22 cellular contexts compared by ENCODE assay signal in the genomic region with DNA sequence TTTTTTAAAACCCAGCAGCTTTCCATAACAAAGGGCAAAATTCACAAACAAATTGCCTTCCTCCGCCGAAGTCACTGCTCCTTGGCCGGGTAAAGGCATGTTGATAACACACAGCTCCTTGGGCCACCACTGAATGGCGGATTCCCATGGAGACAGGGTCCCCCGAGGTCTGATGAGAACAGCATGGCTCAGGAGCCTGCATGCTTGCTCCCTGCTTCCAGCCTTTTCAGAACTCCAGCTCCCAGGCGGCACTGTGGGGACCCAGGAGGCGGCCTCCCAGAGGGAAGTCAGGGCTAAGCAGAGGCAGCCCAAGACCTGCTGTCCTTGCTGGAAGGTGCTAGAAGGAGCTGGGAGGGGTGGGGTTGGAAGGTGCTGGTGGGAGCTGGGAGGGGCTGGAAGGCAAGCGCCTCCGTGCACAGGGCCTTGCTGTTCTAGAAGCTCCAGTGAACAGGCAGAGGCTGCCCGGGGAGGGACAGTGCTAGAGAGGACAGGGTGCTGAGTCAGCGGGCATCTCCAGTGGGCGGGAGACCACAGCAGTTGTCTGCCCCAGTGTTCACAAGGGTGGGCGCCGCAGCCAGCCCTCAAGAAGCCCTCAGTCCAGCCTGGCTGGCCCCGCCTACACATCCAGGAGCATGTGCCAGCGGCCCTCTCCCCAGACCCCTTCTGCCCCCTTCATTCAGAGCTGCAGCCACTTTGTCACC. TPM values are rescaled to one million over a fixed set of nuclear protein-coding genes. Genes with fewer than 3 reads are reported as not detected.
DNase-seq lines count a peak whose midpoint lies in the region; ATAC-seq and TF ChIP-seq lines count a peak whose summit lies in the region.
"Had no signal": no experiment of that assay in that cellular context is flagged by ENCODE, and none has a peak within 500 bp of the region (broad histone marks: within the 10 kb centered on the region; RNA-seq: fewer than 3 reads in every experiment).

No MANE protein-coding gene starts in this region.

- H3K27ac ChIP-seq in HUES48 (ENCODE audit: low read depth, low read length) (peak overlapping the region; percentile 42), neural cell (ENCODE audit: low read length) (peak overlapping the region; percentile 5), temporal lobe (ENCODE audit: low read depth, low read length) (peak overlapping the region; percentile 27), H9 (ENCODE audit: insufficient read length, low read depth, low read length) (no peak overlapping the region)
- H3K27ac ChIP-seq: RWPE1, SK-N-MC had no signal

- no CpG with 5 or more reads among the region's 16 CpGs for WGBS in H9 (ENCODE audit: extremely low coverage, insufficient read length, low lambda C conversion rate)

- no peak overlapping the region for H2AK5ac ChIP-seq in H9 (ENCODE audit: insufficient read length, low read length)

- H3K4me3 Mint-ChIP-seq in brain (peak overlapping the region in 2 of 5 experiments; percentile 41 to 71), H9 (no peak overlapping the region)
- H3K4me3 Mint-ChIP-seq: CD4-positive, CD25-positive, alpha-beta regulatory T cell had no signal

- no peak overlapping the region for H4K5ac ChIP-seq in H9 (ENCODE audit: insufficient read length, low read depth, low read length)

- H3K4ac ChIP-seq in H9 (ENCODE audit: low read depth, low read length): no peak overlapping the region

- DNase-seq in H9 (no peak), left colon (no peak), DMS114 treated with DMSO at 0.1 percent for 48 hours (lab: John Stamatoyannopoulos, UW; ENCODE audit: unreplicated experiment) (no peak)
- DNase-seq: CD4-positive, CD25-positive, alpha-beta regulatory T cell; DMS79; MG63; NCI-H1436; NCI-H1930; NCI-H2227 treated with DMSO at 0.1 percent for 48 hours; NCI-H510A; NCI-H748 treated with DMSO at 0.1 percent for 48 hours; SHP77 treated with DMSO at 0.1 percent for 48 hours had no signal

- H3K36me3 Mint-ChIP-seq in brain: peaks cover 11% of the 10 kb centered on the region
- H3K36me3 Mint-ChIP-seq in H9 (ENCODE audit: insufficient read depth in 1 of 3, low read depth in 3 of 3): peaks cover 0 to 10% (median 0%) of the 10 kb centered on the region in 3 experiments; a peak in 6 of 7 replicates
- H3K36me3 Mint-ChIP-seq: CD4-positive, CD25-positive, alpha-beta regulatory T cell had no signal

- H3K27ac Mint-ChIP-seq in brain (peak overlapping the region; percentile 77 to 98 (median 84)), H9 (no peak overlapping the region)
- H3K27ac Mint-ChIP-seq: CD4-positive, CD25-positive, alpha-beta regulatory T cell had no signal

- no peak overlapping the region; the same call in 1 of the 2 replicates for H3K14ac ChIP-seq in H9 (ENCODE audit: insufficient read depth, low read length)

- H4K20me1 ChIP-seq in neural cell (ENCODE audit: insufficient read depth) (no peaks in the 10 kb centered on the region), H9 (ENCODE audit: control insufficient read depth, insufficient read depth, insufficient read length) (no peaks in the 10 kb centered on the region)

- H3K36me3 ChIP-seq in HUES48 (ENCODE audit: control insufficient read depth, insufficient read depth, low read length) (no peaks in the 10 kb centered on the region), neural cell (ENCODE audit: insufficient read depth, low read length) (no peaks in the 10 kb centered on the region)
- H3K36me3 ChIP-seq: MG63 had no signal

- H3K23ac ChIP-seq in H9 (ENCODE audit: insufficient read length, low read depth, low read length): no peak overlapping the region

- no peak overlapping the region for H3T11ph ChIP-seq in H9 (ENCODE audit: low read length)

- ATAC-seq in HG03469 (IDR thresholded peaks at IDR 0.05; ENCODE audit: unreplicated experiment): no peak
- ATAC-seq in left colon: no peak
- ATAC-seq: GM12878, HCT116 had no signal

- H3K9me3 ChIP-seq in HUES48 (ENCODE audit: control insufficient read depth, insufficient read depth, low read length): peaks cover 4% of the 10 kb centered on the region; the same call in 1 of the 2 replicates
- peaks cover 5% of the 10 kb centered on the region for H3K9me3 ChIP-seq in neural cell (ENCODE audit: low read length)
- H3K9me3 ChIP-seq in H9 (ENCODE audit: control insufficient read depth, low read depth, low read length): no peaks in the 10 kb centered on the region
- H3K9me3 ChIP-seq: MG63 had no signal

- no peaks in the 10 kb centered on the region for H3K9me2 ChIP-seq in neural cell (ENCODE audit: insufficient read depth, low read length)

- no peak overlapping the region for H4K8ac ChIP-seq in H9 (replicated peaks; ENCODE audit: insufficient read length, low read depth, low read length)

- no peak overlapping the region for H3K4me2 ChIP-seq in neural cell (ENCODE audit: low read length)
- H3K4me2 ChIP-seq in H9 (ENCODE audit: insufficient read depth, insufficient read length, low read length): no peak overlapping the region

- H3K79me1 ChIP-seq in H9 (ENCODE audit: insufficient read depth, low read depth, low read length, poor library complexity, severe bottlenecking): no peaks in the 10 kb centered on the region

- no peak overlapping the region for H3K9ac ChIP-seq in HUES48 (ENCODE audit: low read depth, low read length)
- H3K9ac ChIP-seq in neural cell (ENCODE audit: low read length): peak overlapping the region; percentile 26
- H3K9ac ChIP-seq in H9 (ENCODE audit: extremely low read depth, insufficient read length, low read length): no peak overlapping the region

- H3K4me1 Mint-ChIP-seq in brain (peaks cover 68% of the 10 kb centered on the region), H9 (peaks cover 26 to 52% of the 10 kb centered on the region in 2 experiments)
- H3K4me1 Mint-ChIP-seq: CD4-positive, CD25-positive, alpha-beta regulatory T cell had no signal

- H3K9me3 Mint-ChIP-seq in brain: peaks cover 1 to 15% (median 8%) of the 10 kb centered on the region in 5 experiments
- H3K9me3 Mint-ChIP-seq in H9: peaks cover 8 to 9% of the 10 kb centered on the region in 2 experiments

- no peak overlapping the region for H2BK120ac ChIP-seq in H9 (ENCODE audit: low read depth, low read length, poor library complexity, severe bottlenecking)

- H3K4me1 ChIP-seq in HUES48 (ENCODE audit: control insufficient read depth, insufficient read depth, low read length): peaks cover 20% of the 10 kb centered on the region
- H3K4me1 ChIP-seq in H9 (ENCODE audit: insufficient read depth, low read length): no peaks in the 10 kb centered on the region; the same call in 1 of the 2 replicates

- intact Hi-C loops in left colon (cut with DNase I, micrococcal nuclease): no loop called here

- H3F3A ChIP-seq in neural cell (ENCODE audit: insufficient read depth, low read length, poor library complexity, severe bottlenecking): no peaks in the 10 kb centered on the region

- no peaks in the 10 kb centered on the region for H3K23me2 ChIP-seq in H9 (ENCODE audit: insufficient read length, low read depth, low read length, poor library complexity, severe bottlenecking)

- no peak overlapping the region for H2BK12ac ChIP-seq in H9 (ENCODE audit: insufficient read length, low read depth, low read length)

- no peak overlapping the region for H3K18ac ChIP-seq in H9 (ENCODE audit: insufficient read length, low read depth, low read length)

- TF ChIP-seq EP300 in neural cell (conservative IDR thresholded peaks at IDR 0.05; ENCODE audit: poor library complexity, severe bottlenecking): no peak

- no peaks in the 10 kb centered on the region for H3K27me3 ChIP-seq in HUES48 (ENCODE audit: control insufficient read depth, insufficient read depth, low read length)
- H3K27me3 ChIP-seq in neural cell (ENCODE audit: insufficient read depth, low read depth, low read length): no peaks in the 10 kb centered on the region
- H3K27me3 ChIP-seq in H9 (ENCODE audit: insufficient read depth, low read length): no peaks in the 10 kb centered on the region
- H3K27me3 ChIP-seq: MG63 had no signal

- H3K27me3 Mint-ChIP-seq in brain (peaks cover 6% of the 10 kb centered on the region), H9 (ENCODE audit: low read depth) (peaks cover 11% of the 10 kb centered on the region)
- H3K27me3 Mint-ChIP-seq: CD4-positive, CD25-positive, alpha-beta regulatory T cell had no signal

- no peak overlapping the region for H2BK5ac ChIP-seq in H9 (ENCODE audit: insufficient read length, low read length)

- no peak overlapping the region for H3K56ac ChIP-seq in H9 (ENCODE audit: insufficient read length, low read depth, low read length)

- TF ChIP-seq CTCF in brain (conservative IDR thresholded peaks at IDR 0.05) (no peak), neural cell (IDR thresholded peaks at IDR 0.05; ENCODE audit: poor library complexity, severe bottlenecking) (no peak), H9 (conservative IDR thresholded peaks at IDR 0.05) (no peak)

- no peak overlapping the region for H4K91ac ChIP-seq in H9 (ENCODE audit: insufficient read length, low read depth, low read length)

- no peak overlapping the region for H2AFZ ChIP-seq in neural cell (ENCODE audit: low read depth, low read length)
- H2AFZ ChIP-seq in H9 (ENCODE audit: low read length): no peak overlapping the region

- H2BK20ac ChIP-seq in H9 (ENCODE audit: low read depth, low read length, poor library complexity, severe bottlenecking): no peak overlapping the region

- H2BK15ac ChIP-seq in H9 (ENCODE audit: low read depth, low read length): no peak overlapping the region

- H3K79me2 ChIP-seq in neural cell (replicated peaks; ENCODE audit: insufficient read depth, low read length): peaks cover 77% of the 10 kb centered on the region
- H3K79me2 ChIP-seq in H9 (ENCODE audit: insufficient read depth, low read length): no peaks in the 10 kb centered on the region

- H3K4me3 ChIP-seq in HUES48 (ENCODE audit: low read depth, low read length): no peak overlapping the region
- H3K4me3 ChIP-seq in neural cell (ENCODE audit: low read length): no peak overlapping the region
- H3K4me3 ChIP-seq: GM12878, MG63, SK-N-MC had no signal

- TF ChIP-seq RAD21 in neural cell (conservative IDR thresholded peaks at IDR 0.05): no peak

TF ChIP-seq in neural cell, 6 proteins besides CTCF, POLR2A, EP300 and RAD21 (continues in another document):
- TF ChIP-seq SMC3 (conservative IDR thresholded peaks at IDR 0.05; ENCODE audit: poor library complexity): no peak
- no peak for TF ChIP-seq POLR2AphosphoS5 (IDR thresholded peaks at IDR 0.05)

RNA-seq across cellular contexts. Expression of a gene that starts 35.1 kb away (rescaled TPM):
- polyA plus RNA-seq in brain (ENCODE audit: insufficient read depth, low read depth, low replicate concordance) (2.4 TPM), neural cell (0.16 and 0.21 TPM in 2 replicates)
- 2.7 and 5.1 TPM in 2 replicates for polyA minus RNA-seq in neural cell
- total RNA-seq in temporal lobe (5.9 TPM), H9 (2021) (0.17 and 0.70 TPM in 2 replicates), left colon (1 to 10 TPM; 1.1 to 1.2 TPM)
- total RNA-seq: LHCN-M2 had no signal
- polyA plus RNA-seq: CD4-positive, CD25-positive, alpha-beta regulatory T cell; GM12878 had no signal

Comparison
In these comparisons a context has a peak if more than half of its experiments do, and no peak if none do; other contexts are left out.
1. H3K27ac Mint-ChIP-seq: peak in brain (5 of 5); none in H9 (0 of 3).